In genomic region chr6:43740321-43740960, GRCh38 we compare ENCODE assay signal across 26 cellular contexts. TPM values are rescaled to one million over a fixed set of nuclear protein-coding genes. Genes with fewer than 3 reads are reported as not detected.
A peak's percentile ranks its signal among the peaks of the same experiment; 100 is the strongest.
DNase-seq lines count a peak whose midpoint lies in the region; ATAC-seq, FAIRE-seq and TF ChIP-seq lines count a peak whose summit lies in the region.
"Had no signal": no experiment of that assay in that cellular context is flagged by ENCODE, and none has a peak within 500 bp of the region (broad histone marks: within the 10 kb centered on the region; RNA-seq: fewer than 3 reads in every experiment).

No MANE protein-coding gene starts in this region.

- no CpG with 5 or more reads among the region's 6 CpGs for WGBS in H9 (ENCODE audit: extremely low coverage, insufficient read length, low lambda C conversion rate)
- 73 to 75% methylated on average over 6 of the region's 6 CpGs for WGBS in sigmoid colon, 2 donors
- 72 to 79% methylated on average over 6 of the region's 6 CpGs for WGBS in pancreas, 2 donors

- H3K56ac ChIP-seq in H9 (ENCODE audit: insufficient read length, low read depth, low read length): no peak overlapping the region

- H3K4me1 ChIP-seq in H9 (ENCODE audit: insufficient read depth, low read length) (no peaks in the 10 kb centered on the region), sigmoid colon (no peaks in the 10 kb centered on the region), pancreas (no peaks in the 10 kb centered on the region)
- H3K4me1 ChIP-seq: colonic mucosa, gastrocnemius medialis, psoas muscle, testis had no signal

- no peaks in the 10 kb centered on the region; a peak in 1 of 5 replicates for H3K9me3 Mint-ChIP-seq in H9
- H3K9me3 Mint-ChIP-seq: activated CD4-positive, alpha-beta memory T cell treated with anti-CD3 and anti-CD28 coated beads, Interleukin-2, amount 10 ng/mL, durations not matched to agents 7 days and 5 days; natural killer cell had no signal

- H3K79me1 ChIP-seq in H9 (ENCODE audit: insufficient read depth, low read depth, low read length, poor library complexity, severe bottlenecking): no peaks in the 10 kb centered on the region

- no peak overlapping the region for H4K8ac ChIP-seq in H9 (replicated peaks; ENCODE audit: insufficient read length, low read depth, low read length)

- H3K9me3 ChIP-seq in H9 (ENCODE audit: control insufficient read depth, low read depth, low read length) (no peaks in the 10 kb centered on the region), WERI-Rb-1 (ENCODE audit: severe bottlenecking) (no peaks in the 10 kb centered on the region), sigmoid colon (no peaks in the 10 kb centered on the region), pancreas (no peaks in the 10 kb centered on the region)
- H3K9me3 ChIP-seq: colonic mucosa, gastrocnemius medialis, left lung, psoas muscle, testis had no signal

- no peak overlapping the region for H4K5ac ChIP-seq in H9 (ENCODE audit: insufficient read length, low read depth, low read length)

- intact Hi-C loops in sigmoid colon (cut with DNase I) (no loop called here), pancreas (cut with DNase I) (no loop called here)

- H2BK120ac ChIP-seq in H9 (ENCODE audit: low read depth, low read length, poor library complexity, severe bottlenecking): no peak overlapping the region

- DNase-seq in H9: peak; percentile 24
- DNase-seq in WERI-Rb-1: peak; percentile 91
- peak; percentile 49 for DNase-seq in islet precursor cell
- peak; percentile 37 for DNase-seq in sigmoid colon
- DNase-seq in pancreas: no peak
- DNase-seq: activated CD4-positive, alpha-beta memory T cell treated with anti-CD3 and anti-CD28 coated beads, Interleukin-2, amount 10 ng/mL, durations not matched to agents 7 days and 5 days; activated gamma-delta T cell treated with Interleukin-2 at 50 U/mL for 16 hours; brain microvascular endothelial cell; C1 segment of cervical spinal cord; gastrocnemius medialis; hypothalamus; left lung; midbrain; natural killer cell; NCI-H1105 treated with DMSO at 0.1 percent for 48 hours; NCI-H2227 treated with DMSO at 0.1 percent for 48 hours; psoas muscle; Right ventricle myocardium superior; stimulated activated CD4-positive, alpha-beta T cell treated with anti-CD3 and anti-CD28 coated beads, Interleukin-1b, Interleukin-23, amount 100 ng/mL, for 48 hours; SW 1271; T1000; testis had no signal

- H3K18ac ChIP-seq in H9 (ENCODE audit: insufficient read length, low read depth, low read length): no peak overlapping the region

- H3K27me3 Mint-ChIP-seq in H9 (ENCODE audit: low read depth): no peaks in the 10 kb centered on the region
- H3K27me3 Mint-ChIP-seq: activated CD4-positive, alpha-beta memory T cell treated with anti-CD3 and anti-CD28 coated beads, Interleukin-2, amount 10 ng/mL, durations not matched to agents 7 days and 5 days had no signal

- H3K27ac Mint-ChIP-seq in H9: no peak overlapping the region
- H3K27ac Mint-ChIP-seq: activated CD4-positive, alpha-beta memory T cell treated with anti-CD3 and anti-CD28 coated beads, Interleukin-2, amount 10 ng/mL, durations not matched to agents 7 days and 5 days; natural killer cell had no signal

- no peak overlapping the region for H2AK5ac ChIP-seq in H9 (ENCODE audit: insufficient read length, low read length)

- no peak overlapping the region for H3K4me2 ChIP-seq in H9 (ENCODE audit: insufficient read depth, insufficient read length, low read length)

- H3K14ac ChIP-seq in H9 (ENCODE audit: insufficient read depth, low read length): no peak overlapping the region

- peaks cover 20 to 62% of the 10 kb centered on the region in 2 experiments for H3K4me1 Mint-ChIP-seq in H9

- H3K23ac ChIP-seq in H9 (ENCODE audit: insufficient read length, low read depth, low read length): no peak overlapping the region

- H2BK15ac ChIP-seq in H9 (ENCODE audit: low read depth, low read length): no peak overlapping the region

- TF ChIP-seq EP300 in sigmoid colon (IDR thresholded peaks at IDR 0.05): no peak

- TF ChIP-seq CTCF in H9 (conservative IDR thresholded peaks at IDR 0.05) (no peak), WERI-Rb-1 (IDR thresholded peaks at IDR 0.05; ENCODE audit: low read depth, low read length) (no peak), sigmoid colon (IDR thresholded peaks at IDR 0.05) (no peak), pancreas (IDR thresholded peaks at IDR 0.05) (no peak)

- no peak overlapping the region for H2BK20ac ChIP-seq in H9 (ENCODE audit: low read depth, low read length, poor library complexity, severe bottlenecking)

- H3K36me3 ChIP-seq in WERI-Rb-1 (no peaks in the 10 kb centered on the region), sigmoid colon (no peaks in the 10 kb centered on the region), pancreas (no peaks in the 10 kb centered on the region)
- H3K36me3 ChIP-seq: brain microvascular endothelial cell, colonic mucosa, gastrocnemius medialis, left lung had no signal

- H3K9ac ChIP-seq in H9 (ENCODE audit: extremely low read depth, insufficient read length, low read length): no peak overlapping the region

- no peak overlapping the region for H3K27ac ChIP-seq in H9 (ENCODE audit: insufficient read length, low read depth, low read length)
- H3K27ac ChIP-seq in WERI-Rb-1: peak overlapping the region; percentile 63
- no peak overlapping the region for H3K27ac ChIP-seq in sigmoid colon
- H3K27ac ChIP-seq in pancreas: no peak overlapping the region
- H3K27ac ChIP-seq: brain microvascular endothelial cell, colonic mucosa, gastrocnemius medialis, left lung, psoas muscle, testis had no signal

- no peak overlapping the region for H2BK5ac ChIP-seq in H9 (ENCODE audit: insufficient read length, low read length)

- no peak overlapping the region for H4K91ac ChIP-seq in H9 (ENCODE audit: insufficient read length, low read depth, low read length)

- no peak for FAIRE-seq in pancreas (lab: Jason Lieb, UNC)

- TF ChIP-seq POLR2A in sigmoid colon (IDR thresholded peaks at IDR 0.05): no peak

- H3K23me2 ChIP-seq in H9 (ENCODE audit: insufficient read length, low read depth, low read length, poor library complexity, severe bottlenecking): no peaks in the 10 kb centered on the region

- H3K4me3 ChIP-seq in WERI-Rb-1 (ENCODE audit: low read depth, low read length) (no peak overlapping the region), sigmoid colon (no peak overlapping the region), pancreas (no peak overlapping the region)
- H3K4me3 ChIP-seq: colonic mucosa, gastrocnemius medialis, left lung, psoas muscle, testis had no signal

- H2BK12ac ChIP-seq in H9 (ENCODE audit: insufficient read length, low read depth, low read length): no peak overlapping the region

- H2AFZ ChIP-seq in H9 (ENCODE audit: low read length): no peak overlapping the region

- H3K27me3 ChIP-seq in H9 (ENCODE audit: insufficient read depth, low read length): no peaks in the 10 kb centered on the region
- no peaks in the 10 kb centered on the region for H3K27me3 ChIP-seq in WERI-Rb-1 (ENCODE audit: insufficient read depth, low read depth, severe bottlenecking)
- no peaks in the 10 kb centered on the region for H3K27me3 ChIP-seq in sigmoid colon
- no peaks in the 10 kb centered on the region for H3K27me3 ChIP-seq in pancreas
- H3K27me3 ChIP-seq: brain microvascular endothelial cell, colonic mucosa, gastrocnemius medialis, left lung, testis had no signal

- H4K20me1 ChIP-seq in H9 (ENCODE audit: control insufficient read depth, insufficient read depth, insufficient read length): no peaks in the 10 kb centered on the region

- H3T11ph ChIP-seq in H9 (ENCODE audit: low read length): no peak overlapping the region

- H3K36me3 Mint-ChIP-seq in H9 (ENCODE audit: insufficient read depth in 1 of 3, low read depth in 3 of 3): no peaks in the 10 kb centered on the region; a peak in 1 of 7 replicates
- H3K36me3 Mint-ChIP-seq: natural killer cell had no signal

- no peak overlapping the region for H3K4ac ChIP-seq in H9 (ENCODE audit: low read depth, low read length)

- no peak overlapping the region for H3K4me3 Mint-ChIP-seq in H9
- H3K4me3 Mint-ChIP-seq: activated CD4-positive, alpha-beta memory T cell treated with anti-CD3 and anti-CD28 coated beads, Interleukin-2, amount 10 ng/mL, durations not matched to agents 7 days and 5 days; natural killer cell had no signal

- no peaks in the 10 kb centered on the region for H3K79me2 ChIP-seq in H9 (ENCODE audit: insufficient read depth, low read length)

- ATAC-seq in HG03108 (IDR thresholded peaks at IDR 0.05; ENCODE audit: unreplicated experiment) (no peak), GM19035 (IDR thresholded peaks at IDR 0.05; ENCODE audit: unreplicated experiment) (no peak), pancreas (no peak)
- ATAC-seq: activated CD4-positive, CD25-positive, alpha-beta regulatory T cell treated with anti-CD3 and anti-CD28 coated beads, Interleukin-2, amount 50 U/mL, for 24 hours; gastrocnemius medialis; left lung; natural killer cell; psoas muscle had no signal

RNA-seq across cellular contexts. Expression of gene VEGFA, which starts 29.6 kb away (rescaled TPM):
- total RNA-seq in H9 (2021) (46.1 and 47.9 TPM in 2 replicates), sigmoid colon (10 to 100 TPM; 20.9 to 60.9 (median 28.5) TPM), pancreas (100 to 1,000 TPM in 1 of 6 donors, 10 to 100 TPM in 5; 55.2 to 127 (median 90.0) TPM)
- polyA plus RNA-seq in sigmoid colon (100 to 1,000 TPM in 1 of 3 donors, 10 to 100 TPM in 2; 11.1 to 111 (median 34.8) TPM), pancreas (100 to 1,000 TPM; 158 to 206 TPM)

RNA-seq across cellular contexts. Expression of gene MRPS18A, which starts 52.9 kb away (rescaled TPM):
- total RNA-seq in H9 (2021) (65.1 and 67.3 TPM in 2 replicates), sigmoid colon (10 to 100 TPM; 28.8 to 43.9 (median 34.1) TPM), pancreas (10 to 100 TPM; 10.9 to 18.2 (median 14.3) TPM)
- polyA plus RNA-seq in sigmoid colon (10 to 100 TPM; 72.1 to 93.2 (median 90.2) TPM), pancreas (10 to 100 TPM; 19.2 to 24.6 TPM)

Comparison
In these comparisons a context has a peak if more than half of its experiments do, and no peak if none do; other contexts are left out.
1. DNase-seq: peak in H9 (single experiment), WERI-Rb-1 (single experiment), islet precursor cell (single experiment) and sigmoid colon (single experiment); none in pancreas (0 of 6).